Comparison of ENCODE assay signal across 23 cellular contexts in the genomic region with DNA sequence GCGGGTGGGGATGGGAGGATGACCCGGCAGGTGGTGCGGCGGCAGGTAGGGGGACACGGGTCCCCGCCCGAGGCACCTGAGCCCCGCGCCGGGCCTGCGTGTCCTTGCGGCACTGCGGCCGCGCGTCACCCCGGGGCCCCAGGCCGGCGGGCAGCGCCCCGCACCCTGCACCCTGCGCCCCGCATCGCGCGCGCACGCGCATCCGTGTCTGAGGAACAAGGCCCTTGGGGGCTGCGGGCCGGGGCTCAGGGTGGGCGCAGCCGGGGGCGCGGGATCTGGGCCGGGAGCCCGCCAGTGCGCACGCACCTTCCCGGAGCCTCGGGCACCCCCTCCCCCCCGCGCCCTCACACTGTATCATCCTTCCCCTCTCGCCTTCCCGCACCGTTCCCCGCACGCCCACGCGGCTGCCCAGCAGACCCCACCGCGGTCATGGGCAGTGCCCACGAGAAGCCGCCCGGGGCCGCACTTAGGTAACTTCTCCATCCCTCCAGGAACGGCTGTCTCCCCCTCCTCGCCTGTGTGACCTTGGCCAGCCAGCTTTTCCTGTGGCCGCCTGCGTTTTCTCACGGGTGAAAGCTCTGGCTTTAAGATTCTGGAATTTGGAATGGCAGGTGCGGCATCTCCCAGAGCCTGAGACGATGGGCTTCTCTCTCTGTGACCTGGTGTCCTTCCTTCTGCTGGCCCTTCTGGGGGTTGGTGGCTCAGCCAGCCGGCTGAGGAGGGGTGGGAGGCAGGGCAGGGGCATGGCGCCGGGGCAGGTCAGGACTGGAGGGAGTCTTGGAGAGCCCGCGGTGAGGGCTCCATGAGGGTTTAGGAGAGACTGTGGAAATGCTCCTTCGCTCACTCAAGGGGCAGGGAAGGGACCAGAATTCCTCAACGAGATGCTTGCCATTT. TPM values are rescaled to one million over a fixed set of nuclear protein-coding genes. Genes with fewer than 3 reads are reported as not detected.
DNase-seq lines count a peak whose midpoint lies in the region; TF ChIP-seq lines count a peak whose summit lies in the region.
"Had no signal": no experiment of that assay in that cellular context is flagged by ENCODE, and none has a peak within 500 bp of the region (broad histone marks: within the 10 kb centered on the region; RNA-seq: fewer than 3 reads in every experiment).

No MANE protein-coding gene starts in this region.

- H3K4me1 ChIP-seq in endodermal cell (ENCODE audit: control insufficient read depth, insufficient read depth, low read length), result no peaks in the 10 kb centered on the region
- H3K4me1 ChIP-seq: lower lobe of right lung had no signal

- no peaks in the 10 kb centered on the region for H3K9me3 Mint-ChIP-seq in HFFc6
- peaks cover 53% of the 10 kb centered on the region for H3K9me3 Mint-ChIP-seq in endodermal cell
- H3K9me3 Mint-ChIP-seq in nephron, result peaks cover 13% of the 10 kb centered on the region
- H3K9me3 Mint-ChIP-seq: activated CD4-positive, alpha-beta memory T cell treated with anti-CD3 and anti-CD28 coated beads, Interleukin-2, amount 10 ng/mL, durations not matched to agents 7 days and 5 days had no signal

- H3K4me3 Mint-ChIP-seq in HFFc6 (peak overlapping the region; percentile 24; the same call in 1 of the 2 replicates), endodermal cell (peak overlapping the region; percentile 55), nephron (peak overlapping the region; percentile 36 to 78 (median 46))
- H3K4me3 Mint-ChIP-seq: activated CD4-positive, alpha-beta memory T cell treated with anti-CD3 and anti-CD28 coated beads, Interleukin-2, amount 10 ng/mL, durations not matched to agents 7 days and 5 days had no signal

- DNase-seq in NCI-H1417 (lab: John Stamatoyannopoulos, UW), result peak in 2 of 3 experiments; percentile 38 to 46
- DNase-seq in NCI-H1417 treated with DMSO at 0.1 percent for 48 hours (lab: John Stamatoyannopoulos, UW), result no peak
- no peak for DNase-seq in HFFc6
- no peak for DNase-seq in endodermal cell
- no peak for DNase-seq in T-helper 2 cell
- no peak for DNase-seq in AML-193 (lab: John Stamatoyannopoulos, UW)
- DNase-seq in T-helper 9 cell, result no peak
- DNase-seq: activated CD4-positive, alpha-beta memory T cell treated with anti-CD3 and anti-CD28 coated beads, Interleukin-2, amount 10 ng/mL, durations not matched to agents 7 days and 5 days; activated T-cell treated with anti-CD3 and anti-CD28 coated beads, Interleukin-2, amount 50 U/mL, for 48 hours; DMS 273 treated with DMSO at 0.1 percent for 48 hours; GDM1; lower lobe of right lung; NCI-H1436 treated with DMSO at 0.1 percent for 48 hours; NCI-H226; NK-92 treated with Interleukin-12 subunit alpha and Interleukin-12 subunit beta, amount 100 ng/mL, for 24 hours; stimulated activated CD8-positive, alpha-beta memory T cell treated with anti-CD3 and anti-CD28 coated beads, Interleukin-4, amount 100 ng/mL, for 48 hours had no signal

- H3K9me3 ChIP-seq in endodermal cell (ENCODE audit: control insufficient read depth, low read length), result no peaks in the 10 kb centered on the region
- H3K9me3 ChIP-seq: esophagus muscularis mucosa, lower lobe of right lung, suprapubic skin had no signal

- H3K9ac ChIP-seq in endodermal cell (ENCODE audit: extremely low read depth, low read length, poor library complexity, severe bottlenecking), result no peak overlapping the region
- H3K9ac ChIP-seq: BLaER1 treated with 17β-estradiol and CSF1 and Interleukin-3, amounts not matched to agents 10 nM and 100 nM had no signal

- H3K4me1 Mint-ChIP-seq in HFFc6 (ENCODE audit: low read depth) (peaks cover 6% of the 10 kb centered on the region), endodermal cell (no peaks in the 10 kb centered on the region), nephron (no peaks in the 10 kb centered on the region)
- H3K4me1 Mint-ChIP-seq: activated CD4-positive, alpha-beta memory T cell treated with anti-CD3 and anti-CD28 coated beads, Interleukin-2, amount 10 ng/mL, durations not matched to agents 7 days and 5 days had no signal

- no peaks in the 10 kb centered on the region for H3K36me3 ChIP-seq in endodermal cell (ENCODE audit: control insufficient read depth, insufficient read depth, low read length)
- H3K36me3 ChIP-seq: BLaER1 treated with 17β-estradiol and CSF1 and Interleukin-3, amounts not matched to agents 10 nM and 100 nM; esophagus muscularis mucosa; lower lobe of right lung; suprapubic skin had no signal

- H3K4me3 ChIP-seq in endodermal cell (ENCODE audit: low read length), result no peak overlapping the region
- H3K4me3 ChIP-seq: BLaER1 treated with 17β-estradiol and CSF1 and Interleukin-3, amounts not matched to agents 10 nM and 100 nM; esophagus muscularis mucosa; lower lobe of right lung; smooth muscle cell; suprapubic skin had no signal

- no peak overlapping the region for H3K27ac ChIP-seq in endodermal cell (ENCODE audit: low read depth, low read length)
- H3K27ac ChIP-seq: 22Rv1; BLaER1 treated with 17β-estradiol and CSF1 and Interleukin-3, amounts not matched to agents 10 nM and 100 nM; esophagus muscularis mucosa; lower lobe of right lung; RWPE1; suprapubic skin had no signal

- H3K27me3 ChIP-seq in endodermal cell (ENCODE audit: control insufficient read depth, insufficient read depth, low read length, poor library complexity, severe bottlenecking), result peaks cover 53% of the 10 kb centered on the region

- H3K36me3 Mint-ChIP-seq in HFFc6 (ENCODE audit: low read depth), result no peaks in the 10 kb centered on the region
- no peaks in the 10 kb centered on the region for H3K36me3 Mint-ChIP-seq in endodermal cell (ENCODE audit: low read depth)
- peaks cover 4% of the 10 kb centered on the region for H3K36me3 Mint-ChIP-seq in nephron (ENCODE audit: low read depth)

- WGBS in endodermal cell (ENCODE audit: insufficient coverage in 1 of 2, insufficient read length in 1 of 2), 2 experiments, result 0 to 9% methylated on average over 1 to 62 of the region's 71 CpGs

- TF ChIP-seq CTCF in HFFc6 (IDR thresholded peaks at IDR 0.05), result no peak
- no peak for TF ChIP-seq CTCF in endodermal cell (conservative IDR thresholded peaks at IDR 0.05)
- no peak for TF ChIP-seq CTCF in nephron (IDR thresholded peaks at IDR 0.05; ENCODE audit: unreplicated experiment in 3 of 3)

- no peak overlapping the region for H3K27ac Mint-ChIP-seq in HFFc6
- H3K27ac Mint-ChIP-seq in endodermal cell, result no peak overlapping the region
- no peak overlapping the region for H3K27ac Mint-ChIP-seq in nephron
- H3K27ac Mint-ChIP-seq: activated CD4-positive, alpha-beta memory T cell treated with anti-CD3 and anti-CD28 coated beads, Interleukin-2, amount 10 ng/mL, durations not matched to agents 7 days and 5 days had no signal

- H3K27me3 Mint-ChIP-seq in HFFc6 (ENCODE audit: insufficient read depth) (peaks cover 25% of the 10 kb centered on the region), endodermal cell (ENCODE audit: insufficient read depth) (peaks cover 61% of the 10 kb centered on the region), nephron (ENCODE audit: low read depth) (peaks cover 51% of the 10 kb centered on the region)

RNA-seq across cellular contexts. Expression of gene ATP2B3, which starts 0.7 kb away (rescaled TPM):
- not detected for total RNA-seq in HFFc6 (2021; fragmentation: NEBNext Ultra II Directional; extraction: Animal tissue kit (Norgen Biotek cat#: 25700))
- not detected for total RNA-seq in endodermal cell
- 0.39 TPM for polyA plus RNA-seq in endodermal cell (2013, experiment 1 of 2)
- polyA plus RNA-seq in endodermal cell (2013, experiment 2 of 2), result 0.37 TPM
- total RNA-seq: activated CD4-positive, alpha-beta memory T cell treated with anti-CD3 and anti-CD28 coated beads, Interleukin-2, amount 10 ng/mL, durations not matched to agents 7 days and 5 days; lower lobe of right lung; suprapubic skin had no signal

RNA-seq across cellular contexts. Expression of gene BGN, which starts 23.4 kb away (rescaled TPM):
- 100 to 1,000 TPM; 324 to 382 (median 367) TPM for total RNA-seq in HFFc6 (2021; fragmentation: NEBNext Ultra II Directional; extraction: Animal tissue kit (Norgen Biotek cat#: 25700))
- total RNA-seq in endodermal cell, result 1 to 10 TPM; 1.2 to 1.6 TPM
- polyA plus RNA-seq in endodermal cell (2013, experiment 1 of 2), result 19.2 TPM
- polyA plus RNA-seq in endodermal cell (2013, experiment 2 of 2), result 20.4 TPM
- total RNA-seq: activated CD4-positive, alpha-beta memory T cell treated with anti-CD3 and anti-CD28 coated beads, Interleukin-2, amount 10 ng/mL, durations not matched to agents 7 days and 5 days had no signal

RNA-seq across cellular contexts. Expression of gene HAUS7, which starts 47.8 kb away (rescaled TPM):
- 10 to 100 TPM; 20.3 to 32.0 (median 28.2) TPM for total RNA-seq in HFFc6 (2021; fragmentation: NEBNext Ultra II Directional; extraction: Animal tissue kit (Norgen Biotek cat#: 25700))
- 10 to 100 TPM; 28.7 to 30.9 TPM for total RNA-seq in endodermal cell
- polyA plus RNA-seq in endodermal cell (2013, experiment 1 of 2), result 22.3 TPM
- polyA plus RNA-seq in endodermal cell (2013, experiment 2 of 2), result 18.2 TPM

Comparison
In these comparisons a context has a peak if more than half of its experiments do, and no peak if none do; other contexts are left out.
1. DNase-seq: peak in NCI-H1417 (2 of 3); none in NCI-H1417 treated with DMSO at 0.1 percent for 48 hours (single experiment), HFFc6 (single experiment), endodermal cell (single experiment), T-helper 2 cell (0 of 5), AML-193 (0 of 2) and T-helper 9 cell (single experiment).
2. RNA of gene BGN, which starts 23.4 kb away (total RNA-seq): 324 to 382 TPM in HFFc6; 1.2 to 1.6 TPM in endodermal cell; every median in the first group is over 100 times any median in the second.
3. Peak in every context shown above with its lines, with median percentiles within 50 percentile points of each other: H3K4me3 Mint-ChIP-seq.